In genomic region chr10:14545827-14546226, GRCh38 we compare ENCODE assay signal across 12 cellular contexts.
A peak's percentile ranks its signal among the peaks of the same experiment; 100 is the strongest.
DNase-seq lines count a peak whose midpoint lies in the region; ATAC-seq and TF ChIP-seq lines count a peak whose summit lies in the region.
"Had no signal": no experiment of that assay in that cellular context is flagged by ENCODE, and none has a peak within 500 bp of the region (broad histone marks: within the 10 kb centered on the region; RNA-seq: fewer than 3 reads in every experiment).

No MANE protein-coding gene starts in this region.

- intact Hi-C loops in activated naive CD4-positive, alpha-beta T cell treated with anti-CD3 and anti-CD28 coated beads for 36 hours (cut with micrococcal nuclease), result no loop called here

- no peak overlapping the region for H3K4me3 Mint-ChIP-seq in activated naive CD4-positive, alpha-beta T cell treated with anti-CD3 and anti-CD28 coated beads, Interleukin-2, amount 50 U/mL, for 24 hours
- no peak overlapping the region for H3K4me3 Mint-ChIP-seq in activated naive CD4-positive, alpha-beta T cell treated with anti-CD3 and anti-CD28 coated beads for 36 hours
- H3K4me3 Mint-ChIP-seq in stimulated activated memory B cell treated with anti-CD40 and anti-IgM and Interleukin-4, amounts not matched to agents 10 μg/mL and 1 μg/mL and 100 μg/mL, for 72 hours, result no peak overlapping the region

- H3K9me3 Mint-ChIP-seq in activated naive CD4-positive, alpha-beta T cell treated with anti-CD3 and anti-CD28 coated beads, Interleukin-2, amount 50 U/mL, for 24 hours, result no peaks in the 10 kb centered on the region
- H3K9me3 Mint-ChIP-seq in activated naive CD4-positive, alpha-beta T cell treated with anti-CD3 and anti-CD28 coated beads for 36 hours, result no peaks in the 10 kb centered on the region
- H3K9me3 Mint-ChIP-seq in stimulated activated memory B cell treated with anti-CD40 and anti-IgM and Interleukin-4, amounts not matched to agents 10 μg/mL and 1 μg/mL and 100 μg/mL, for 72 hours, result no peaks in the 10 kb centered on the region

- CTCF ChIA-PET in activated naive CD4-positive, alpha-beta T cell treated with anti-CD3 and anti-CD28 coated beads for 36 hours (lab: Charles Lee), result interaction anchor here (0.8 to 1.4 kb wide), 2 partner anchors 27 to 47 kb away, joined by 3 to 4 read pairs; no protein-coding TSS in a partner anchor

- H3K4me1 Mint-ChIP-seq in activated naive CD4-positive, alpha-beta T cell treated with anti-CD3 and anti-CD28 coated beads, Interleukin-2, amount 50 U/mL, for 24 hours, result peaks cover 98% of the 10 kb centered on the region
- peaks cover 79% of the 10 kb centered on the region for H3K4me1 Mint-ChIP-seq in activated naive CD4-positive, alpha-beta T cell treated with anti-CD3 and anti-CD28 coated beads for 36 hours (ENCODE audit: low read depth)
- peaks cover 84% of the 10 kb centered on the region for H3K4me1 Mint-ChIP-seq in stimulated activated memory B cell treated with anti-CD40 and anti-IgM and Interleukin-4, amounts not matched to agents 10 μg/mL and 1 μg/mL and 100 μg/mL, for 72 hours

- H3K36me3 Mint-ChIP-seq in activated naive CD4-positive, alpha-beta T cell treated with anti-CD3 and anti-CD28 coated beads, Interleukin-2, amount 50 U/mL, for 24 hours, result peaks cover 29% of the 10 kb centered on the region
- peaks cover 23% of the 10 kb centered on the region for H3K36me3 Mint-ChIP-seq in activated naive CD4-positive, alpha-beta T cell treated with anti-CD3 and anti-CD28 coated beads for 36 hours (ENCODE audit: low read depth)
- peaks cover 32% of the 10 kb centered on the region for H3K36me3 Mint-ChIP-seq in stimulated activated memory B cell treated with anti-CD40 and anti-IgM and Interleukin-4, amounts not matched to agents 10 μg/mL and 1 μg/mL and 100 μg/mL, for 72 hours

- no peak overlapping the region for H3K4me3 ChIP-seq in Peyer's patch
- H3K4me3 ChIP-seq: adrenal gland, transverse colon had no signal

- no peaks in the 10 kb centered on the region for H3K27me3 Mint-ChIP-seq in activated naive CD4-positive, alpha-beta T cell treated with anti-CD3 and anti-CD28 coated beads, Interleukin-2, amount 50 U/mL, for 24 hours
- no peaks in the 10 kb centered on the region for H3K27me3 Mint-ChIP-seq in activated naive CD4-positive, alpha-beta T cell treated with anti-CD3 and anti-CD28 coated beads for 36 hours (ENCODE audit: low read depth)
- no peaks in the 10 kb centered on the region for H3K27me3 Mint-ChIP-seq in stimulated activated memory B cell treated with anti-CD40 and anti-IgM and Interleukin-4, amounts not matched to agents 10 μg/mL and 1 μg/mL and 100 μg/mL, for 72 hours
- H3K27me3 Mint-ChIP-seq: progenitor cell of endocrine pancreas had no signal

- no peaks in the 10 kb centered on the region for H3K9me3 ChIP-seq in Peyer's patch
- H3K9me3 ChIP-seq: adrenal gland, transverse colon had no signal

- peaks cover 13% of the 10 kb centered on the region for H3K4me1 ChIP-seq in foreskin keratinocyte
- peaks cover 0 to 21% (median 7%) of the 10 kb centered on the region in 4 donors for H3K4me1 ChIP-seq in Peyer's patch

- H3K27ac Mint-ChIP-seq in activated naive CD4-positive, alpha-beta T cell treated with anti-CD3 and anti-CD28 coated beads, Interleukin-2, amount 50 U/mL, for 24 hours, result peak overlapping the region; percentile 67
- H3K27ac Mint-ChIP-seq in activated naive CD4-positive, alpha-beta T cell treated with anti-CD3 and anti-CD28 coated beads for 36 hours, result no peak overlapping the region
- peak overlapping the region; percentile 68 for H3K27ac Mint-ChIP-seq in stimulated activated memory B cell treated with anti-CD40 and anti-IgM and Interleukin-4, amounts not matched to agents 10 μg/mL and 1 μg/mL and 100 μg/mL, for 72 hours
- H3K27ac Mint-ChIP-seq: progenitor cell of endocrine pancreas had no signal

- H3K36me3 ChIP-seq in Peyer's patch, result no peaks in the 10 kb centered on the region
- H3K36me3 ChIP-seq: adrenal gland, transverse colon had no signal

- no peak for DNase-seq in activated naive CD4-positive, alpha-beta T cell treated with anti-CD3 and anti-CD28 coated beads for 36 hours
- DNase-seq in foreskin keratinocyte, result peak; percentile 27 to 52
- DNase-seq in Peyer's patch, result no peak
- DNase-seq: adrenal gland, left cardiac atrium, transverse colon had no signal

- peak; percentile 41 for ATAC-seq in foreskin keratinocyte
- ATAC-seq in stimulated activated memory B cell treated with anti-CD40 and anti-IgM and Interleukin-4, amounts not matched to agents 10 μg/mL and 1 μg/mL and 100 μg/mL, for 72 hours, result no peak
- ATAC-seq in HG02571 (IDR thresholded peaks at IDR 0.05; ENCODE audit: unreplicated experiment), result no peak
- ATAC-seq in HG03520 (IDR thresholded peaks at IDR 0.05; ENCODE audit: unreplicated experiment), result no peak

- H3K27ac ChIP-seq in VCaP (peak overlapping the region; percentile 41), foreskin keratinocyte (no peak overlapping the region), Peyer's patch (no peak overlapping the region)
- H3K27ac ChIP-seq: transverse colon had no signal

- TF ChIP-seq POLR2A in Peyer's patch (IDR thresholded peaks at IDR 0.05), result no peak

- H3K27me3 ChIP-seq in foreskin keratinocyte, result no peaks in the 10 kb centered on the region
- H3K27me3 ChIP-seq in Peyer's patch, result no peaks in the 10 kb centered on the region
- H3K27me3 ChIP-seq: adrenal gland, transverse colon had no signal

- TF ChIP-seq CTCF in VCaP (conservative IDR thresholded peaks at IDR 0.05) (no peak), foreskin keratinocyte (conservative IDR thresholded peaks at IDR 0.05) (no peak), Peyer's patch (IDR thresholded peaks at IDR 0.05) (no peak)

Comparison
In these comparisons a context has a peak if more than half of its experiments do, and no peak if none do; other contexts are left out.
1. DNase-seq: peak in foreskin keratinocyte (2 of 2); none in activated naive CD4-positive, alpha-beta T cell treated with anti-CD3 and anti-CD28 coated beads for 36 hours (single experiment) and Peyer's patch (0 of 3).